ENCODE assay signal across 1 cellular context in genomic region chr2:164693834-164694233, GRCh38.
A peak's percentile ranks its signal among the peaks of the same experiment; 100 is the strongest.
TF ChIP-seq lines count a peak whose summit lies in the region.

No MANE protein-coding gene starts in this region.

TF ChIP-seq in HepG2, 621 proteins besides CTCF, POLR2A, EP300 and RAD21 (continued from another document):
- TF ChIP-seq ZBTB34 (CRISPR knock-in tag; IDR thresholded peaks at IDR 0.05) = no peak
- TF ChIP-seq KLF16 (CRISPR knock-in tag; IDR thresholded peaks at IDR 0.05) = 0 out of 4 replicates have a peak, but pooled peaks of 1 of the 2 experiments have one; percentile 1
